In the genomic region with DNA sequence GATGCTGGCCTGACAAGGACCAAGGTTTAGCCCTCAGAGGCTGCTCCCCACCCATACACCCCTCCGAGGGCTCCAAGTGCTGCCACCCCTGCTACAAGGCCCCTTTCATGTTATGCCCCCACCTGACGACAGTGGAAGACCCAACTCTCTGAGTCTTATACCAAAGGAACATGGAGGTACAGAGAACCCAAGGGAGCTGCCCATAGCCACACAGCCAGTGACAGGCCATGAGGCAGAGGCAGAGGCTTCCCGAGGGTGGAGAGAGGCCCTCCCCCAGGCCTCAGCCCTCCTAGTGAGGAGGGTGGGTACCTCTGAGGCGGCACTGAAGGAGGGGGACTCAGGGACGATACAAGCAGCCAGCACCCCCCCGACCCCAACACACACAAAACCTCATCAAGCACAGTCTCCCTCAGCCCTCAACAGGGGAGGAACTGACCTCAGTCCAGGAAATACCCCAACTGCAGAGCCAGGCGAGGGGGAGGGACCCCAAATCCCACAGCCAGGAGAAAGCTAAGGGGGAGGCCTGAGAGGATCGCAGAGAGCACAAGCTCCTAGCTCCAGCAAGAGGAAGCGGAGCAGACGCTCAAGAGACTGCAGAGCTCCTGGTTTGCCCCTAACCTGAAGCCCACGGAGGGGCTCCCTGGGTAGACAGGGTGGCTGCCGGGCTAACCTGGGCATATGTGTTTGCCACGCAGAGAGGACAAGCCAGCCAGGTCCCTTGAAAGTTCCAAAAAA, we compare ENCODE assay signal across 16 cellular contexts. TPM values are rescaled to one million over a fixed set of nuclear protein-coding genes. Genes with fewer than 3 reads are reported as not detected.
DNase-seq lines count a peak whose midpoint lies in the region; FAIRE-seq and TF ChIP-seq lines count a peak whose summit lies in the region.
"Had no signal": no experiment of that assay in that cellular context is flagged by ENCODE, and none has a peak within 500 bp of the region (broad histone marks: within the 10 kb centered on the region; RNA-seq: fewer than 3 reads in every experiment).

No MANE protein-coding gene starts in this region.

- H3K79me1 ChIP-seq in neuronal stem cell (ENCODE audit: low read depth, low read length): no peaks in the 10 kb centered on the region

- no peak overlapping the region for H2AFZ ChIP-seq in OCI-LY1 (ENCODE audit: low read length)
- H2AFZ ChIP-seq in neuronal stem cell (ENCODE audit: low read length): peak overlapping the region; percentile 82

- no peaks in the 10 kb centered on the region for H3K27me3 ChIP-seq in BLaER1
- no peaks in the 10 kb centered on the region for H3K27me3 ChIP-seq in OCI-LY1 (ENCODE audit: insufficient read depth, low read length)
- no peaks in the 10 kb centered on the region for H3K27me3 ChIP-seq in ectodermal cell (ENCODE audit: control insufficient read depth, insufficient read depth, low read length, poor library complexity, severe bottlenecking)
- H3K27me3 ChIP-seq in neuronal stem cell (ENCODE audit: control insufficient read depth in 3 of 3, insufficient read depth in 3 of 3, low read depth in 1 of 3, low read length in 3 of 3): no peaks in the 10 kb centered on the region
- H3K27me3 ChIP-seq in small intestine (ENCODE audit: control insufficient read depth in 2 of 2, insufficient read depth in 2 of 2, low read length in 2 of 2): no peaks in the 10 kb centered on the region
- H3K27me3 ChIP-seq: neutrophil, tibial nerve had no signal

- H2BK120ac ChIP-seq in neuronal stem cell (ENCODE audit: low read depth, low read length): no peak overlapping the region

- no peak overlapping the region for H2BK12ac ChIP-seq in neuronal stem cell (ENCODE audit: low read length)

- H3K4me2 ChIP-seq in BLaER1: peak overlapping the region; percentile 44
- H3K4me2 ChIP-seq in OCI-LY1 (ENCODE audit: low read length): no peak overlapping the region
- no peak overlapping the region for H3K4me2 ChIP-seq in neuronal stem cell (ENCODE audit: insufficient read depth, low read length, poor library complexity, severe bottlenecking)

- no peaks in the 10 kb centered on the region for H3F3A ChIP-seq in OCI-LY1 (ENCODE audit: insufficient read depth, low read length)

- peaks cover 17% of the 10 kb centered on the region for H3K36me3 ChIP-seq in BLaER1
- H3K36me3 ChIP-seq in OCI-LY1 (ENCODE audit: insufficient read depth, low read length): peaks cover 12% of the 10 kb centered on the region; the same call in 1 of the 2 replicates
- peaks cover 3% of the 10 kb centered on the region for H3K36me3 ChIP-seq in ectodermal cell (ENCODE audit: control insufficient read depth, insufficient read depth, low read length)
- peaks cover 7 to 23% of the 10 kb centered on the region in 2 donors for H3K36me3 ChIP-seq in neuronal stem cell (replicated peaks in 1 of 2; ENCODE audit: control insufficient read depth in 2 of 2, insufficient read depth in 2 of 2, low read length in 2 of 2)
- peaks cover 0 to 2% of the 10 kb centered on the region in 2 donors for H3K36me3 ChIP-seq in small intestine (ENCODE audit: control insufficient read depth in 2 of 2, insufficient read depth in 2 of 2, low read length in 2 of 2)

- H3K79me2 ChIP-seq in OCI-LY1 (ENCODE audit: insufficient read depth, low read length): no peaks in the 10 kb centered on the region

- no peak overlapping the region for H3K14ac ChIP-seq in neuronal stem cell (ENCODE audit: low read length)

- TF ChIP-seq CTCF in OCI-LY1 (IDR thresholded peaks at IDR 0.05; ENCODE audit: low read length): no peak

- peak overlapping the region; percentile 72 for H3K27ac ChIP-seq in BLaER1
- peak overlapping the region; percentile 72 for H3K27ac ChIP-seq in OCI-LY1 (ENCODE audit: low read depth, low read length, poor library complexity, severe bottlenecking)
- H3K27ac ChIP-seq in ectodermal cell (ENCODE audit: insufficient read depth, low read depth, low read length, poor library complexity, severe bottlenecking): peak overlapping the region; percentile 18
- no peak overlapping the region for H3K27ac ChIP-seq in neuronal stem cell (replicated peaks; ENCODE audit: low read length)
- H3K27ac ChIP-seq in small intestine (ENCODE audit: low read depth in 1 of 2, low read length in 1 of 2): peak overlapping the region in 1 of 2 donors; percentile 70
- H3K27ac ChIP-seq: neutrophil had no signal

- no peak overlapping the region for H2BK15ac ChIP-seq in neuronal stem cell (ENCODE audit: low read length)

- H3K9ac ChIP-seq in BLaER1: peak overlapping the region; percentile 46
- peak overlapping the region; percentile 19; the same call in 1 of the 2 replicates for H3K9ac ChIP-seq in OCI-LY1 (ENCODE audit: low read length)
- no peak overlapping the region for H3K9ac ChIP-seq in neuronal stem cell (ENCODE audit: low read depth, low read length, poor library complexity)

- H3K18ac ChIP-seq in neuronal stem cell (ENCODE audit: low read length): no peak overlapping the region

- no peak overlapping the region for H4K91ac ChIP-seq in neuronal stem cell (ENCODE audit: low read depth, low read length, poor library complexity)

- 89 to 90% methylated on average over 13 of the region's 13 CpGs for WGBS in ectodermal cell, 2 experiments
- WGBS in neuronal stem cell (ENCODE audit: extremely low coverage in 2 of 2, insufficient read length in 2 of 2, insufficient replicate concordance in 1 of 2), 2 donors: no CpG with 5 or more reads among the region's 13 CpGs
- WGBS in small intestine, 3 donors: 59 to 85% (median 74%) methylated on average over 13 of the region's 13 CpGs

- H3K4me3 ChIP-seq in BLaER1 (no peak overlapping the region), OCI-LY1 (ENCODE audit: low read depth, low read length, poor library complexity, severe bottlenecking) (no peak overlapping the region), ectodermal cell (ENCODE audit: insufficient read depth, low read depth, low read length) (no peak overlapping the region), neuronal stem cell (ENCODE audit: low read length in 2 of 2) (no peak overlapping the region), small intestine (ENCODE audit: low read depth in 1 of 2, low read length in 2 of 2) (no peak overlapping the region)
- H3K4me3 ChIP-seq: tibial nerve had no signal

- H3K9me2 ChIP-seq in OCI-LY1 (ENCODE audit: low read depth, low read length): no peaks in the 10 kb centered on the region

- DNase-seq in neuronal stem cell (ENCODE audit: low spot score) (no peak), small intestine (no peak), globus pallidus (ENCODE audit: low spot score) (no peak), COR-L47 (lab: John Stamatoyannopoulos, UW) (no peak), ureter (ENCODE audit: low spot score) (no peak)
- DNase-seq: activated CD4-positive, alpha-beta T cell treated with anti-CD3 and anti-CD28 coated beads for 4 hours; DMS53; HFFc6; kidney glomerular epithelial cell; NCI-H1092 treated with DMSO at 0.1 percent for 48 hours; PC-3 had no signal

- H3K4me1 ChIP-seq in BLaER1 (peaks cover 64% of the 10 kb centered on the region), OCI-LY1 (ENCODE audit: insufficient read depth, low read length, severe bottlenecking) (peaks cover 35% of the 10 kb centered on the region), ectodermal cell (ENCODE audit: control insufficient read depth, insufficient read depth, low read length) (no peaks in the 10 kb centered on the region), neuronal stem cell (ENCODE audit: control insufficient read depth in 2 of 2, insufficient read depth in 1 of 2, low read depth in 1 of 2, low read length in 2 of 2) (peaks cover 2 to 9% of the 10 kb centered on the region in 2 donors), small intestine (ENCODE audit: control insufficient read depth in 2 of 2, insufficient read depth in 1 of 2, low read depth in 1 of 2, low read length in 1 of 2) (no peaks in the 10 kb centered on the region)

- no peak overlapping the region for H2AK5ac ChIP-seq in neuronal stem cell (ENCODE audit: low read depth, low read length)

- H3K9me3 ChIP-seq in BLaER1 (no peaks in the 10 kb centered on the region), OCI-LY1 (ENCODE audit: low read length) (no peaks in the 10 kb centered on the region), ectodermal cell (ENCODE audit: control insufficient read depth, low read length) (no peaks in the 10 kb centered on the region), neuronal stem cell (replicated peaks in 1 of 2; ENCODE audit: control insufficient read depth in 2 of 2, insufficient read depth in 1 of 2, low read depth in 1 of 2, low read length in 2 of 2) (no peaks in the 10 kb centered on the region), small intestine (ENCODE audit: control insufficient read depth, low read depth) (no peaks in the 10 kb centered on the region)
- H3K9me3 ChIP-seq: neutrophil, tibial nerve had no signal

- H2BK5ac ChIP-seq in neuronal stem cell (ENCODE audit: low read length): no peak overlapping the region

- H4K8ac ChIP-seq in neuronal stem cell (ENCODE audit: low read depth, low read length): no peak overlapping the region

- no peak for FAIRE-seq in small intestine (lab: Jason Lieb, UNC)

- H3K4ac ChIP-seq in neuronal stem cell (ENCODE audit: low read length): no peak overlapping the region

- H3K23ac ChIP-seq in neuronal stem cell (ENCODE audit: low read depth, low read length, poor library complexity): no peak overlapping the region

- H4K20me1 ChIP-seq in BLaER1 (peaks cover 9% of the 10 kb centered on the region), OCI-LY1 (ENCODE audit: insufficient read depth, low read length) (no peaks in the 10 kb centered on the region)

RNA-seq across cellular contexts. Expression of a gene that starts 36.9 kb away (rescaled TPM):
- polyA plus RNA-seq in ectodermal cell (2013, experiment 1 of 4): 98.4 TPM
- 92.8 TPM for polyA plus RNA-seq in ectodermal cell (2013, experiment 2 of 4)
- polyA plus RNA-seq in ectodermal cell (2013, experiment 3 of 4): 65.1 TPM
- 64.2 TPM for polyA plus RNA-seq in ectodermal cell (2013, experiment 4 of 4)
- polyA plus RNA-seq in neuronal stem cell (2013, experiment 1 of 2): 38.3 TPM
- 38.9 TPM for polyA plus RNA-seq in neuronal stem cell (2013, experiment 2 of 2)
- polyA plus RNA-seq in small intestine: 10 to 100 TPM; 15.4 to 29.7 (median 18.3) TPM
- 104 TPM for total RNA-seq in ureter
